Comparison of ENCODE assay signal across 3 cellular contexts in genomic region chr3:1017879-1018278, GRCh38.
"Had no signal": no experiment of that assay in that cellular context is flagged by ENCODE, and none has a peak within 500 bp of the region (broad histone marks: within the 10 kb centered on the region; RNA-seq: fewer than 3 reads in every experiment).

No MANE protein-coding gene starts in this region.

- ATAC-seq: GM12878 had no signal

- H3K4me3 ChIP-seq: GM12878 had no signal

- DNase-seq: GDM1, GF-D8 had no signal
